In genomic region chr11:82536706-82537105, GRCh38 we compare ENCODE assay signal across 25 cellular contexts.
"Had no signal": no experiment of that assay in that cellular context is flagged by ENCODE, and none has a peak within 500 bp of the region (broad histone marks: within the 10 kb centered on the region; RNA-seq: fewer than 3 reads in every experiment).

No MANE protein-coding gene starts in this region.

- H3K4me2 ChIP-seq: neural progenitor cell had no signal

- H3K27me3 ChIP-seq: neural progenitor cell, ovary, right lobe of liver, sigmoid colon, suprapubic skin, testis, tibial artery, transverse colon, upper lobe of right lung, uterus had no signal

- H3K79me2 ChIP-seq: parathyroid adenoma had no signal

- H3K27ac ChIP-seq: neural progenitor cell, ovary, parathyroid adenoma, psoas muscle, right lobe of liver, sigmoid colon, suprapubic skin, testis, tibial artery, transverse colon, upper lobe of right lung, uterus had no signal

- H3K4me3 ChIP-seq: neural progenitor cell, ovary, psoas muscle, right lobe of liver, sigmoid colon, suprapubic skin, testis, tibial artery, transverse colon, upper lobe of right lung, uterus had no signal

- H3K9me3 ChIP-seq: ovary, psoas muscle, right lobe of liver, suprapubic skin, testis, tibial artery, transverse colon, upper lobe of right lung, uterus had no signal

- H3K36me3 ChIP-seq: neural progenitor cell, ovary, right lobe of liver, sigmoid colon, suprapubic skin, tibial artery, transverse colon, upper lobe of right lung, uterus had no signal

- H2AFZ ChIP-seq: neural progenitor cell, parathyroid adenoma had no signal

- H3K9ac ChIP-seq: neural progenitor cell, parathyroid adenoma had no signal

- H3K4me1 ChIP-seq: neural progenitor cell, parathyroid adenoma, psoas muscle, right lobe of liver, sigmoid colon, suprapubic skin, testis, tibial artery, transverse colon, upper lobe of right lung, uterus had no signal

- FAIRE-seq: small intestine had no signal

- DNase-seq: natural killer cell; occipital lobe; ovary; posterior cingulate gyrus; psoas muscle; right cardiac atrium; right lobe of liver; sigmoid colon; small intestine; stimulated activated CD4-positive, alpha-beta T cell treated with anti-CD3 and anti-CD28 coated beads, Interleukin-15, amount 100 ng/mL, for 24 hours; stimulated activated CD4-positive, alpha-beta T cell treated with anti-CD3 and anti-CD28 coated beads, Interleukin-4, amount 100 ng/mL, for 1 hour; stimulated activated CD4-positive, alpha-beta T cell treated with anti-CD3 and anti-CD28 coated beads, Interleukin-4, amount 100 ng/mL, for 4 hours; stimulated activated CD8-positive, alpha-beta memory T cell treated with anti-CD3 and anti-CD28 coated beads, Interleukin-4, amount 100 ng/mL, for 48 hours; stimulated activated naive CD4-positive, alpha-beta T cell; stimulated activated naive CD8-positive, alpha-beta T cell treated with anti-CD3 and anti-CD28 coated beads, Interleukin-15, amount 100 ng/mL, for 72 hours; stimulated activated naive CD8-positive, alpha-beta T cell treated with anti-CD3 and anti-CD28 coated beads, Interleukin-15, Interleukin-2, amounts not matched to agents 100 U/mL and 50 U/mL, for 24 hours; substantia nigra; testis; tibial artery; transverse colon; upper lobe of right lung; uterus had no signal
